Comparison of ENCODE assay signal across 12 cellular contexts in genomic region chr10:78212786-78213175, GRCh38.
"Had no signal": no experiment of that assay in that cellular context is flagged by ENCODE, and none has a peak within 500 bp of the region (broad histone marks: within the 10 kb centered on the region; RNA-seq: fewer than 3 reads in every experiment).

No MANE protein-coding gene starts in this region.

- H3K36me3 ChIP-seq: left lung, tibial artery had no signal

- H3K36me3 Mint-ChIP-seq: memory B cell had no signal

- H3K4me3 Mint-ChIP-seq: activated CD8-positive, alpha-beta T cell treated with anti-CD3 and anti-CD28 coated beads for 36 hours; activated T-cell treated with anti-CD3 and anti-CD28 coated beads, Interleukin-2, amount 50 U/mL, for 72 hours; memory B cell; nephron progenitor cell had no signal

- ATAC-seq: activated CD8-positive, alpha-beta T cell treated with anti-CD3 and anti-CD28 coated beads for 36 hours; activated T-cell treated with anti-CD3 and anti-CD28 coated beads, Interleukin-2, amount 50 U/mL, for 72 hours had no signal

- H3K9me3 Mint-ChIP-seq: activated CD8-positive, alpha-beta T cell treated with anti-CD3 and anti-CD28 coated beads for 36 hours; activated T-cell treated with anti-CD3 and anti-CD28 coated beads, Interleukin-2, amount 50 U/mL, for 72 hours; memory B cell; nephron progenitor cell had no signal

- H3K9me3 ChIP-seq: left lung, tibial artery had no signal

- H3K27ac ChIP-seq: coronary artery, left lung, tibial artery had no signal

- H3K4me3 ChIP-seq: coronary artery, left lung, tibial artery had no signal

- DNase-seq: activated CD4-positive, alpha-beta T cell treated with anti-CD3 and anti-CD28 coated beads for 4 hours; activated CD8-positive, alpha-beta memory T cell treated with anti-CD3 and anti-CD28 coated beads, Interleukin-2, amount 50 U/mL, for 4 hours; activated CD8-positive, alpha-beta T cell treated with anti-CD3 and anti-CD28 coated beads for 36 hours; activated gamma-delta T cell treated with Interleukin-2 at 50 U/mL for 16 hours; activated T-cell treated with anti-CD3 and anti-CD28 coated beads, Interleukin-2, amount 50 U/mL, for 72 hours; effector CD4-positive, alpha-beta T cell; left lung; nephron progenitor cell; T-helper 9 cell; tibial artery had no signal

- H3K27ac Mint-ChIP-seq: activated CD8-positive, alpha-beta T cell treated with anti-CD3 and anti-CD28 coated beads for 36 hours; activated T-cell treated with anti-CD3 and anti-CD28 coated beads, Interleukin-2, amount 50 U/mL, for 72 hours; memory B cell; nephron progenitor cell had no signal

- H3K27me3 ChIP-seq: left lung, tibial artery had no signal
